ENCODE assay signal across 8 cellular contexts in the genomic region with DNA sequence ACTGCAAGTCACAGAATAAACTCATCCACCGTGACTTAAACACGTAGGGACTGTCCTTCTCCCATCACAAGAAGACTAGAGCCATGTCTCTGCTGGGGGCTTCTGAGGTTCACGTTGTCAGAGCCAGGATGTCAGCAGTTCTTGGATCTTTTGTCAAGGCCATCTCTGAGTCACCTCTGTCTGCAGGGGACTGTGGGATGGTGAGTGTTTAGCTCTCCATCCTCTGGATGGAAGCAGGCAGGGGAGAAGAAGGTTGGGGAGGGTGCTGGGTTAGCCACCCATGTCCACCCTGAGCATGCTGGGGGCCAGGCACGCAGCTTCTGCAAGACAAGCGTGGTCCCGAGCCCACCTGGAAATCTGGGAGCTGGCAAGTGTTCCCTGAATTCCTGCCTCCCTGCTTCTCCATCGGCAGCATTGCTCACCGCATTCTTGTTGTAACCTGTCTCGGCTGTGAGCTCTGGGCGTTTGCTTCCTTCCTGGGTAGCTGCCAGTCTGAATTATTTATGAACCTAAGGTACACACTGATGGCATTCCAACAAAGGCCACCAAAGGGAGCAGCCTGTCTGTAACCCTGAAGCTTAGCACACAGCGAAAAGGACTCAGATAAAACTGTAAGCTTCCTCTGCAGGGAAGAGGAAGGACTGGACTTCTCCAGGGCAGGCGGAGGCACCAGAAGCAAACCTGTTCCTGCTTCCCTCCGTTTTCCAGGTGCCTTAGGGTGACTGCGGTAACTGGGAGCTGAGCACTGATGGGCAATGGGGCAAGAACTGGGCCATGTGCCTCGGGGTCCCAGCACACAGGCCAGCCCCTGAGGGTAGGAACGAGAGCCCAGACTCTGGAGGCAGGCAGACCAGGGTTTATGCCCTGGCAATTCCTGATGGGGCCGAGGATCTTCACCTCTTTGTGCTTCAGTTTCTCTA.
A peak's percentile ranks its signal among the peaks of the same experiment; 100 is the strongest.
DNase-seq lines count a peak whose midpoint lies in the region; ATAC-seq and TF ChIP-seq lines count a peak whose summit lies in the region.

No MANE protein-coding gene starts in this region.

- CTCF ChIA-PET in CD8-positive, alpha-beta T cell (lab: Charles Lee) = no interaction called here

- H3K27ac Mint-ChIP-seq in CD8-positive, alpha-beta T cell = no peak overlapping the region

- H3K9me3 Mint-ChIP-seq in CD8-positive, alpha-beta T cell = no peaks in the 10 kb centered on the region

- WGBS in stomach, 5 donors = 26 to 43% (median 33%) methylated on average over 14 to 17 of the region's 17 CpGs

- DNase-seq in RPMI8226 = peak; percentile 33
- DNase-seq in stomach = peak; percentile 87
- DNase-seq in 8988T = no peak
- no peak for DNase-seq in CD8-positive, alpha-beta T cell
- no peak for DNase-seq in HUDEP-2 (lab: John Stamatoyannopoulos, UW; ENCODE audit: unreplicated experiment in 76 of 76)

- H3K27me3 ChIP-seq in HUES48 (ENCODE audit: control insufficient read depth, insufficient read depth, low read length) (no peaks in the 10 kb centered on the region), iPS-20b (ENCODE audit: insufficient read depth, low read length) (no peaks in the 10 kb centered on the region), stomach (peaks cover 0 to 26% (median 0%) of the 10 kb centered on the region in 3 donors)
- H3K27me3 ChIP-seq in CD8-positive, alpha-beta T cell (ENCODE audit: insufficient read depth, low read length) = no peaks in the 10 kb centered on the region

- TF ChIP-seq POLR2A in stomach (IDR thresholded peaks at IDR 0.05) = no peak

- POLR2A ChIA-PET in CD8-positive, alpha-beta T cell (lab: Charles Lee) = no interaction called here

- peak in 1 of 7 experiments; percentile 23 for TF ChIP-seq CTCF in stomach (IDR thresholded peaks at IDR 0.05)
- TF ChIP-seq CTCF in CD8-positive, alpha-beta T cell (IDR thresholded peaks at IDR 0.05) = no peak

- intact Hi-C loops in stomach (cut with DNase I; ENCODE audit: low total_unique reads) = no loop called here
- intact Hi-C loops in CD8-positive, alpha-beta T cell (cut with DNase I, micrococcal nuclease) = no loop called here

- H3K36me3 Mint-ChIP-seq in CD8-positive, alpha-beta T cell = no peaks in the 10 kb centered on the region

- H3K27ac ChIP-seq in HUES48 (ENCODE audit: low read depth, low read length) = peak overlapping the region; percentile 71
- no peak overlapping the region for H3K27ac ChIP-seq in iPS-20b (ENCODE audit: low read length)
- peak overlapping the region; percentile 86 to 97 (median 91) for H3K27ac ChIP-seq in stomach
- H3K27ac ChIP-seq in CD8-positive, alpha-beta T cell (ENCODE audit: low read depth, low read length) = no peak overlapping the region

- H3K27me3 Mint-ChIP-seq in CD8-positive, alpha-beta T cell (ENCODE audit: low read depth) = peaks cover 19% of the 10 kb centered on the region

- H3K4me3 Mint-ChIP-seq in CD8-positive, alpha-beta T cell = no peak overlapping the region

- H3K4me1 ChIP-seq in HUES48 (ENCODE audit: control insufficient read depth, insufficient read depth, low read length) (peaks cover 10% of the 10 kb centered on the region), iPS-20b (ENCODE audit: insufficient read depth, low read length) (peaks cover 16% of the 10 kb centered on the region), stomach (peaks cover 11 to 55% (median 40%) of the 10 kb centered on the region in 4 donors)
- no peaks in the 10 kb centered on the region for H3K4me1 ChIP-seq in CD8-positive, alpha-beta T cell (ENCODE audit: insufficient read depth, low read length)

- H3K36me3 ChIP-seq in HUES48 (ENCODE audit: control insufficient read depth, insufficient read depth, low read length) = no peaks in the 10 kb centered on the region
- H3K36me3 ChIP-seq in iPS-20b (ENCODE audit: insufficient read depth, low read depth, low read length) = no peaks in the 10 kb centered on the region
- no peaks in the 10 kb centered on the region for H3K36me3 ChIP-seq in stomach
- H3K36me3 ChIP-seq in CD8-positive, alpha-beta T cell (ENCODE audit: insufficient read depth, low read length) = no peaks in the 10 kb centered on the region

- H3K4me3 ChIP-seq in HUES48 (ENCODE audit: low read depth, low read length) (no peak overlapping the region), iPS-20b (ENCODE audit: low read length) (no peak overlapping the region), stomach (no peak overlapping the region)
- H3K4me3 ChIP-seq in CD8-positive, alpha-beta T cell (ENCODE audit: low read depth, low read length) = no peak overlapping the region

- H3K9ac ChIP-seq in HUES48 (ENCODE audit: low read depth, low read length) (peak overlapping the region; percentile 38), iPS-20b (ENCODE audit: low read depth, low read length) (peak overlapping the region; percentile 21; the same call in 1 of the 2 replicates)

- no peak for ATAC-seq in CD8-positive, alpha-beta T cell
- no peak for ATAC-seq in HG03521 (IDR thresholded peaks at IDR 0.05; ENCODE audit: unreplicated experiment)

- no peaks in the 10 kb centered on the region for H3K4me1 Mint-ChIP-seq in CD8-positive, alpha-beta T cell (ENCODE audit: low read depth)

- no peak for TF ChIP-seq EP300 in stomach (IDR thresholded peaks at IDR 0.05)

- no peaks in the 10 kb centered on the region for H3K9me3 ChIP-seq in HUES48 (ENCODE audit: control insufficient read depth, insufficient read depth, low read length)
- no peaks in the 10 kb centered on the region for H3K9me3 ChIP-seq in iPS-20b (ENCODE audit: insufficient read depth, low read depth, low read length)
- no peaks in the 10 kb centered on the region for H3K9me3 ChIP-seq in stomach
- H3K9me3 ChIP-seq in CD8-positive, alpha-beta T cell (ENCODE audit: low read length) = no peaks in the 10 kb centered on the region

Comparison
In these comparisons a context has a peak if more than half of its experiments do, and no peak if none do; other contexts are left out.
1. H3K27ac ChIP-seq: peak in HUES48 (single experiment) and stomach (5 of 5); none in iPS-20b (single experiment) and CD8-positive, alpha-beta T cell (single experiment).
2. DNase-seq: peak in RPMI8226 (single experiment) and stomach (single experiment); none in 8988T (single experiment), CD8-positive, alpha-beta T cell (0 of 7) and HUDEP-2 (0 of 76).